8 cellular contexts compared by ENCODE assay signal in the genomic region with DNA sequence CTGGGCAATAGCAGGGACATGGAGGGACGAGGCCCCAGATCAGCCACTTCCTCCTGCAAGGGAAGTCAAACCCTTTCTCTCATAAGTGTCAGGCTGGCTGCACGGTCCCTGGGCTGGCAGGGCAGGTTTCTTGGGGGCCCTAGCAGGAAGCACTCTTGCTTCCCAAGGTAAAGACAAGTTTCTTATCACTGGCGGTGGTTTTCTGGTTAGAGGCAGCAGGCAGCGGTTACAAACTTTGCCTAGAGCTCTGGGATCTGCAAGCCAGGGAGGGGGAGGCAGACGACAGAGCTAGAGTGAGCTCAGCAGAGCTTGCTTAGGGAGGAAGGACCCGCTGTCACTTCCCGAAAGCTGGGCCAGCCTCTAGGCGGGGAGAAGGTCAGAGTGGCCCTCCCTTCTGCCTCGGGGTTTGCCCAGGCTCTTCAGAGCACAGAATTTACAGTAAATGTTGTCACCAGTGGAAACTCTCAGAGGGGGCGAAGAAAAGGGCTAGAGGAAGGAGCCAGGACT. TPM values are rescaled to one million over a fixed set of nuclear protein-coding genes. Genes with fewer than 3 reads are reported as not detected.
A peak's percentile ranks its signal among the peaks of the same experiment; 100 is the strongest.
DNase-seq lines count a peak whose midpoint lies in the region; ATAC-seq, FAIRE-seq and TF ChIP-seq lines count a peak whose summit lies in the region.

No MANE protein-coding gene starts in this region.

- peak overlapping the region in 1 of 2 donors; percentile 61 for H3K9ac ChIP-seq in colonic mucosa (ENCODE audit: low read depth in 2 of 2, low read length in 2 of 2)

- peaks cover 7% of the 10 kb centered on the region for H3K36me3 Mint-ChIP-seq in natural killer cell treated with Interleukin-12 subunit alpha and Interleukin-12 subunit beta and Interleukin-15 and Interleukin-18, amount 100 ng/mL, for 72 hours

- no peak for FAIRE-seq in urothelium cell line (lab: Jason Lieb, UNC)

- intact Hi-C loops in colonic mucosa (cut with DNase I), result no loop called here
- intact Hi-C loops in testis (cut with DNase I; ENCODE audit: low total_unique reads), result no loop called here

- H3K27me3 ChIP-seq in colonic mucosa, result no peaks in the 10 kb centered on the region
- H3K27me3 ChIP-seq in testis, result no peaks in the 10 kb centered on the region

- H3K4me1 Mint-ChIP-seq in natural killer cell treated with Interleukin-12 subunit alpha and Interleukin-12 subunit beta and Interleukin-15 and Interleukin-18, amount 100 ng/mL, for 72 hours (ENCODE audit: low read depth in 2 of 2), result peaks cover 68 to 76% of the 10 kb centered on the region in 2 donors

- H3K9me3 Mint-ChIP-seq in natural killer cell treated with Interleukin-12 subunit alpha and Interleukin-12 subunit beta and Interleukin-15 and Interleukin-18, amount 100 ng/mL, for 72 hours, result no peaks in the 10 kb centered on the region

- H3K27ac Mint-ChIP-seq in natural killer cell treated with Interleukin-12 subunit alpha and Interleukin-12 subunit beta and Interleukin-15 and Interleukin-18, amount 100 ng/mL, for 72 hours, result peak overlapping the region; percentile 98 to 100

- peak overlapping the region; percentile 55 for H3K27ac ChIP-seq in colonic mucosa
- no peak overlapping the region for H3K27ac ChIP-seq in testis

- 43 to 45% methylated on average over 5 to 10 of the region's 10 CpGs for WGBS in testis, 2 donors

- no peaks in the 10 kb centered on the region for H3K27me3 Mint-ChIP-seq in natural killer cell treated with Interleukin-12 subunit alpha and Interleukin-12 subunit beta and Interleukin-15 and Interleukin-18, amount 100 ng/mL, for 72 hours

- no peak overlapping the region for H3K4me3 ChIP-seq in colonic mucosa
- no peak overlapping the region for H3K4me3 ChIP-seq in testis

- ATAC-seq in GM18870 (IDR thresholded peaks at IDR 0.05; ENCODE audit: unreplicated experiment), result peak; percentile 41
- ATAC-seq in HG03135 (IDR thresholded peaks at IDR 0.05; ENCODE audit: unreplicated experiment), result peak; percentile 57
- peak; percentile 94 to 96 for ATAC-seq in natural killer cell treated with Interleukin-12 subunit alpha and Interleukin-12 subunit beta and Interleukin-15 and Interleukin-18, amount 100 ng/mL, for 72 hours

- DNase-seq in activated CD4-positive, CD25-positive, alpha-beta regulatory T cell (lab: John Stamatoyannopoulos, UW), result peak; percentile 38 to 47 (median 42)
- DNase-seq in colonic mucosa (peak; percentile 45), testis (peak; percentile 73), urothelium cell line (ENCODE audit: low spot score) (no peak), NCI-H1930 (lab: John Stamatoyannopoulos, UW) (no peak)
- DNase-seq in natural killer cell treated with Interleukin-12 subunit alpha and Interleukin-12 subunit beta and Interleukin-15 and Interleukin-18, amount 100 ng/mL, for 72 hours (ENCODE audit: low spot score), result peak; percentile 95

- TF ChIP-seq POLR2A in testis (IDR thresholded peaks at IDR 0.05), result no peak

- H3K9me3 ChIP-seq in colonic mucosa (no peaks in the 10 kb centered on the region), testis (no peaks in the 10 kb centered on the region)

- no peaks in the 10 kb centered on the region for H3K36me3 ChIP-seq in colonic mucosa
- no peaks in the 10 kb centered on the region for H3K36me3 ChIP-seq in testis (ENCODE audit: low read depth, missing control alignments)

- TF ChIP-seq CTCF in colonic mucosa (IDR thresholded peaks at IDR 0.05) (no peak), testis (IDR thresholded peaks at IDR 0.05) (no peak)

- H3K4me1 ChIP-seq in colonic mucosa (no peaks in the 10 kb centered on the region), testis (peaks cover 4% of the 10 kb centered on the region)

- H3K4me3 Mint-ChIP-seq in natural killer cell treated with Interleukin-12 subunit alpha and Interleukin-12 subunit beta and Interleukin-15 and Interleukin-18, amount 100 ng/mL, for 72 hours, result peak overlapping the region; percentile 81

RNA-seq across cellular contexts. Expression of a gene that starts 20.4 kb away (rescaled TPM):
- total RNA-seq in colonic mucosa (1 to 10 TPM in 1 of 2 donors, under 1 TPM in 1; 0.77 to 1.3 TPM), testis (1 to 10 TPM in 1 of 2 donors, under 1 TPM in 1; 0.63 to 2.9 TPM)
- total RNA-seq in natural killer cell treated with Interleukin-12 subunit alpha and Interleukin-12 subunit beta and Interleukin-15 and Interleukin-18, amount 100 ng/mL, for 72 hours, result 100 to 1,000 TPM; 219 to 220 TPM
- polyA plus RNA-seq in testis (ENCODE audit: insufficient read depth, low read depth, low replicate concordance), result 1.5 TPM

RNA-seq across cellular contexts. Expression of a gene that starts 35.8 kb away (rescaled TPM):
- 10 to 100 TPM in 1 of 2 donors, 1 to 10 TPM in 1; 9.0 to 10.8 TPM for total RNA-seq in colonic mucosa
- total RNA-seq in natural killer cell treated with Interleukin-12 subunit alpha and Interleukin-12 subunit beta and Interleukin-15 and Interleukin-18, amount 100 ng/mL, for 72 hours, result 10 to 100 TPM in 1 of 2 donors, 1 to 10 TPM in 1; 5.3 to 21.2 TPM
- total RNA-seq in testis, result 10 to 100 TPM; 38.5 to 45.0 TPM
- 49.6 TPM for polyA plus RNA-seq in testis (ENCODE audit: insufficient read depth, low read depth, low replicate concordance)

Comparison
In these comparisons a context has a peak if more than half of its experiments do, and no peak if none do; other contexts are left out.
1. ATAC-seq: peak in every context shown above with its lines; median percentile 95 in natural killer cell treated with Interleukin-12 subunit alpha and Interleukin-12 subunit beta and Interleukin-15 and Interleukin-18, amount 100 ng/mL, for 72 hours; 57 in HG03135; 41 in GM18870.
2. DNase-seq: peak in activated CD4-positive, CD25-positive, alpha-beta regulatory T cell (4 of 4), colonic mucosa (single experiment), natural killer cell treated with Interleukin-12 subunit alpha and Interleukin-12 subunit beta and Interleukin-15 and Interleukin-18, amount 100 ng/mL, for 72 hours (single experiment) and testis (single experiment); none in urothelium cell line (single experiment) and NCI-H1930 (0 of 2).
3. RNA of a gene that starts 20.4 kb away (total RNA-seq): 219 to 220 TPM in natural killer cell treated with Interleukin-12 subunit alpha and Interleukin-12 subunit beta and Interleukin-15 and Interleukin-18, amount 100 ng/mL, for 72 hours; 0.63 to 2.9 TPM in testis and 0.77 to 1.3 TPM in colonic mucosa; every median in the first group is over 10 times any median in the second.